ENCODE assay signal across 23 cellular contexts in genomic region chr9:14415947-14416346, GRCh38.
DNase-seq lines count a peak whose midpoint lies in the region; ATAC-seq, FAIRE-seq and TF ChIP-seq lines count a peak whose summit lies in the region.
"Had no signal": no experiment of that assay in that cellular context is flagged by ENCODE, and none has a peak within 500 bp of the region (broad histone marks: within the 10 kb centered on the region; RNA-seq: fewer than 3 reads in every experiment).

No MANE protein-coding gene starts in this region.

- no peak overlapping the region for H2BK5ac ChIP-seq in IMR-90 (ENCODE audit: low read depth, low read length, poor library complexity, severe bottlenecking)

- H4K91ac ChIP-seq in IMR-90 (ENCODE audit: insufficient read depth, low read depth, low read length): no peak overlapping the region

- no peak overlapping the region for H3K18ac ChIP-seq in IMR-90 (ENCODE audit: low read depth, low read length)

- no peak overlapping the region for H2BK120ac ChIP-seq in IMR-90 (ENCODE audit: low read depth, low read length)

- no peaks in the 10 kb centered on the region for H3K36me3 ChIP-seq in IMR-90 (ENCODE audit: control insufficient read depth, insufficient read depth, low read length)
- H3K36me3 ChIP-seq in bronchial epithelial cell (ENCODE audit: control insufficient read depth, insufficient read depth, low read length): no peaks in the 10 kb centered on the region
- H3K36me3 ChIP-seq in psoas muscle (ENCODE audit: insufficient read depth in 1 of 2, low read depth in 1 of 2): no peaks in the 10 kb centered on the region
- H3K36me3 ChIP-seq: gastroesophageal sphincter, left ventricle myocardium inferior, upper lobe of left lung had no signal

- no peak overlapping the region for H3K23ac ChIP-seq in IMR-90 (ENCODE audit: low read depth, low read length)

- H3K4me3 ChIP-seq in AG10803 (ENCODE audit: low read length): no peak overlapping the region
- H3K4me3 ChIP-seq in IMR-90 (ENCODE audit: insufficient read depth, low read depth, low read length): no peak overlapping the region
- no peak overlapping the region for H3K4me3 ChIP-seq in bronchial epithelial cell (ENCODE audit: low read depth, low read length)
- no peak overlapping the region for H3K4me3 ChIP-seq in psoas muscle
- H3K4me3 ChIP-seq: gastroesophageal sphincter, left ventricle myocardium inferior, mucosa of descending colon, upper lobe of left lung had no signal

- no peak overlapping the region for H4K8ac ChIP-seq in IMR-90 (ENCODE audit: low read depth in 2 of 2, low read length in 2 of 2)

- H4K5ac ChIP-seq in IMR-90 (ENCODE audit: low read depth, low read length): no peak overlapping the region

- H2AFZ ChIP-seq in IMR-90 (replicated peaks; ENCODE audit: low read length, poor library complexity): no peak overlapping the region

- DNase-seq in AG10803 (ENCODE audit: low read depth): peak; percentile 54
- peak; percentile 92 for DNase-seq in IMR-90
- DNase-seq in bronchial epithelial cell (ENCODE audit: low read depth): peak; percentile 43
- DNase-seq in hepatic stellate cell (ENCODE audit: low spot score): peak; percentile 12
- no peak for DNase-seq in GM13976 (ENCODE audit: low spot score)
- no peak for DNase-seq in DMS153 treated with DMSO at 0.1 percent for 48 hours (lab: John Stamatoyannopoulos, UW; ENCODE audit: unreplicated experiment)
- DNase-seq in erythroblast (lab: John Stamatoyannopoulos, UW): no peak
- DNase-seq in psoas muscle: no peak
- DNase-seq: ACHN; activated CD4-positive, CD25-positive, alpha-beta regulatory T cell; activated naive CD8-positive, alpha-beta T cell treated with anti-CD3 and anti-CD28 coated beads, Interleukin-2, amount 50 U/mL, for 24 hours; effector memory CD8-positive, alpha-beta T cell; Karpas-422; left ventricle myocardium inferior; mucosa of descending colon; NCI-H1105 treated with DMSO at 0.1 percent for 48 hours; NCI-H774; retina; stimulated activated CD4-positive, alpha-beta T cell treated with anti-CD3 and anti-CD28 coated beads, Interleukin-15, amount 100 ng/mL, for 24 hours; stimulated activated naive B cell treated with anti-CD40 and anti-IgM and Interleukin-4, amounts not matched to agents 10 μg/mL and 1 μg/mL and 100 μg/mL, for 72 hours; upper lobe of left lung had no signal

- H3K9me3 ChIP-seq in IMR-90 (ENCODE audit: control insufficient read depth, insufficient read depth, low read length): peaks cover 12% of the 10 kb centered on the region
- H3K9me3 ChIP-seq in psoas muscle: no peaks in the 10 kb centered on the region
- H3K9me3 ChIP-seq: mucosa of descending colon, upper lobe of left lung had no signal

- TF ChIP-seq POLR2A in IMR-90 (IDR thresholded peaks at IDR 0.05; ENCODE audit: low read depth, low read length) (no peak), erythroblast (IDR thresholded peaks at IDR 0.05; ENCODE audit: low read length) (no peak)

- no peak for TF ChIP-seq RAD21 in IMR-90 (IDR thresholded peaks at IDR 0.05; ENCODE audit: low read length)

- peak overlapping the region; percentile 68; the same call in 1 of the 2 replicates for H3K4me2 ChIP-seq in IMR-90 (ENCODE audit: low read depth, low read length)

- no peak overlapping the region for H3K4ac ChIP-seq in IMR-90 (ENCODE audit: low read depth, low read length)

- peak; percentile 96 for ATAC-seq in IMR-90 (ENCODE audit: low read depth)
- ATAC-seq in psoas muscle: no peak
- ATAC-seq: activated naive CD8-positive, alpha-beta T cell treated with anti-CD3 and anti-CD28 coated beads, Interleukin-2, amount 50 U/mL, for 24 hours; activated T-helper 17 cell treated with anti-CD3 and anti-CD28 coated beads, Interleukin-2, amount 50 U/mL, for 72 hours; effector memory CD8-positive, alpha-beta T cell; gastroesophageal sphincter; mucosa of descending colon; stimulated activated naive B cell treated with anti-CD40 and anti-IgM and Interleukin-4, amounts not matched to agents 10 μg/mL and 1 μg/mL and 100 μg/mL, for 72 hours had no signal

- in situ Hi-C loops in IMR-90 (cut with MboI; ENCODE audit: low sequenced_read_pairs) (no loop called here), GM13976 (cut with MboI; ENCODE audit: low sequenced_read_pairs, unreplicated experiment) (no loop called here)

- no CpG with 5 or more reads among the region's 1 CpG for WGBS in IMR-90 (ENCODE audit: extremely low coverage in 2 of 2, insufficient read length in 1 of 2), 2 experiments
- WGBS in psoas muscle, 3 donors: 46 to 100% (median 94%) methylated on average over 1 of the region's 1 CpG

- peaks cover 4% of the 10 kb centered on the region for H3K4me1 ChIP-seq in IMR-90 (ENCODE audit: control insufficient read depth, insufficient read depth, low read length)
- no peaks in the 10 kb centered on the region for H3K4me1 ChIP-seq in psoas muscle
- H3K4me1 ChIP-seq: gastroesophageal sphincter, left ventricle myocardium inferior, upper lobe of left lung had no signal

- no peak overlapping the region for H2BK20ac ChIP-seq in IMR-90 (ENCODE audit: low read depth, low read length)

- peaks cover 58% of the 10 kb centered on the region for H3K27me3 ChIP-seq in IMR-90 (ENCODE audit: control insufficient read depth, insufficient read depth, low read length)
- no peaks in the 10 kb centered on the region for H3K27me3 ChIP-seq in bronchial epithelial cell (ENCODE audit: control insufficient read depth, insufficient read depth, low read length)
- H3K27me3 ChIP-seq in psoas muscle (ENCODE audit: insufficient read depth in 3 of 3, low read length in 2 of 3): no peaks in the 10 kb centered on the region
- H3K27me3 ChIP-seq: gastroesophageal sphincter, upper lobe of left lung had no signal

- no peak overlapping the region for H2AK9ac ChIP-seq in IMR-90 (replicated peaks; ENCODE audit: low read depth, low read length, poor library complexity)

- POLR2A ChIA-PET in IMR-90 (lab: Charles Lee; ENCODE audit: unreplicated experiment): no interaction called here

- dilution Hi-C loops in IMR-90 (cut with HindIII; ENCODE audit: low sequenced_read_pairs, unreplicated experiment): no loop called here

- TF ChIP-seq CTCF in AG10803 (conservative IDR thresholded peaks at IDR 0.05; ENCODE audit: low read length): no peak
- TF ChIP-seq CTCF in IMR-90 (conservative IDR thresholded peaks at IDR 0.05; ENCODE audit: low read depth, low read length): no peak
- no peak for TF ChIP-seq CTCF in bronchial epithelial cell (IDR thresholded peaks at IDR 0.05; ENCODE audit: insufficient read depth, low read length, severe bottlenecking)
- no peak for TF ChIP-seq CTCF in GM13976 (IDR thresholded peaks at IDR 0.05; ENCODE audit: borderline replicate concordance, control extremely low read depth, extremely low read depth, insufficient read depth, missing control alignments)
- no peak for TF ChIP-seq CTCF in psoas muscle (IDR thresholded peaks at IDR 0.05)

- BruUV-seq in IMR-90 (replicated peaks; lab: Mats Ljungman, UMichigan): no TSS peak

- no peak overlapping the region for H3K56ac ChIP-seq in IMR-90 (ENCODE audit: extremely low read depth, insufficient read depth, low read length)

- H3K27ac ChIP-seq in IMR-90 (ENCODE audit: insufficient read depth, low read length): no peak overlapping the region
- no peak overlapping the region for H3K27ac ChIP-seq in psoas muscle
- H3K27ac ChIP-seq: gastroesophageal sphincter, left ventricle myocardium inferior, upper lobe of left lung had no signal

- H3K9me1 ChIP-seq in IMR-90 (ENCODE audit: insufficient read depth, low read length): no peaks in the 10 kb centered on the region

- intact Hi-C loops in IMR-90 (cut with micrococcal nuclease): loop anchor here (10.0 kb wide), 1 partner anchor 161 kb away; no protein-coding TSS in a partner anchor
- intact Hi-C loops in psoas muscle (cut with DNase I): no loop called here

- H2BK15ac ChIP-seq in IMR-90 (ENCODE audit: low read depth, low read length): no peak overlapping the region

- CTCF ChIA-PET in IMR-90 (lab: Yijun Ruan, JAX): interaction anchor here (0.6 to 3.0 kb wide), 3 partner anchors 16 to 1187 kb away, joined by 4 to 11 read pairs (median 5); no protein-coding TSS in a partner anchor

- H3K79me1 ChIP-seq in IMR-90 (ENCODE audit: low read depth in 1 of 2, low read length in 2 of 2): no peaks in the 10 kb centered on the region

- FAIRE-seq in bronchial epithelial cell (lab: Jason Lieb, UNC): no peak

- no peak overlapping the region for H3K14ac ChIP-seq in IMR-90 (replicated peaks; ENCODE audit: low read depth, low read length)

- peaks cover 8% of the 10 kb centered on the region; the same call in 1 of the 2 replicates for H4K20me1 ChIP-seq in IMR-90 (ENCODE audit: insufficient read depth, low read length)

- H2AK5ac ChIP-seq in IMR-90 (ENCODE audit: low read depth, low read length): no peak overlapping the region

- no peak overlapping the region for H3K9ac ChIP-seq in IMR-90 (ENCODE audit: low read depth, low read length)

TF ChIP-seq in IMR-90, 13 proteins besides CTCF, POLR2A, EP300 and RAD21:
- TF ChIP-seq FOS (IDR thresholded peaks at IDR 0.05; ENCODE audit: low read depth, low read length) (peak; percentile 89; the same call in 1 of the 2 replicates), MAFK (IDR thresholded peaks at IDR 0.05; ENCODE audit: low read depth, low read length) (peak; percentile 20; the same call in 1 of the 2 replicates), ELK1 (IDR thresholded peaks at IDR 0.05; ENCODE audit: borderline replicate concordance, low read depth, low read length) (no peak)

Comparison
In these comparisons a context has a peak if more than half of its experiments do, and no peak if none do; other contexts are left out.
1. DNase-seq: peak in AG10803 (single experiment), IMR-90 (single experiment), bronchial epithelial cell (single experiment) and hepatic stellate cell (single experiment); none in GM13976 (single experiment), DMS153 treated with DMSO at 0.1 percent for 48 hours (single experiment), erythroblast (0 of 2) and psoas muscle (0 of 2).